In genomic region chr13:99113351-99113750, GRCh38 we compare ENCODE assay signal across 6 cellular contexts.
"Had no signal": no experiment of that assay in that cellular context is flagged by ENCODE, and none has a peak within 500 bp of the region (broad histone marks: within the 10 kb centered on the region; RNA-seq: fewer than 3 reads in every experiment).

No MANE protein-coding gene starts in this region.

- DNase-seq: GM23248, H9, HCEC 1CT, IMR-90, KG1 had no signal

- H3K27ac ChIP-seq: GM23248 had no signal

- H3K4me3 ChIP-seq: GM23248, K562 had no signal

- H3K4me3 Mint-ChIP-seq: H9 had no signal

- H2AFZ ChIP-seq: GM23248 had no signal

- ATAC-seq: K562 had no signal
